Comparison of ENCODE assay signal across 1 cellular context in the genomic region with DNA sequence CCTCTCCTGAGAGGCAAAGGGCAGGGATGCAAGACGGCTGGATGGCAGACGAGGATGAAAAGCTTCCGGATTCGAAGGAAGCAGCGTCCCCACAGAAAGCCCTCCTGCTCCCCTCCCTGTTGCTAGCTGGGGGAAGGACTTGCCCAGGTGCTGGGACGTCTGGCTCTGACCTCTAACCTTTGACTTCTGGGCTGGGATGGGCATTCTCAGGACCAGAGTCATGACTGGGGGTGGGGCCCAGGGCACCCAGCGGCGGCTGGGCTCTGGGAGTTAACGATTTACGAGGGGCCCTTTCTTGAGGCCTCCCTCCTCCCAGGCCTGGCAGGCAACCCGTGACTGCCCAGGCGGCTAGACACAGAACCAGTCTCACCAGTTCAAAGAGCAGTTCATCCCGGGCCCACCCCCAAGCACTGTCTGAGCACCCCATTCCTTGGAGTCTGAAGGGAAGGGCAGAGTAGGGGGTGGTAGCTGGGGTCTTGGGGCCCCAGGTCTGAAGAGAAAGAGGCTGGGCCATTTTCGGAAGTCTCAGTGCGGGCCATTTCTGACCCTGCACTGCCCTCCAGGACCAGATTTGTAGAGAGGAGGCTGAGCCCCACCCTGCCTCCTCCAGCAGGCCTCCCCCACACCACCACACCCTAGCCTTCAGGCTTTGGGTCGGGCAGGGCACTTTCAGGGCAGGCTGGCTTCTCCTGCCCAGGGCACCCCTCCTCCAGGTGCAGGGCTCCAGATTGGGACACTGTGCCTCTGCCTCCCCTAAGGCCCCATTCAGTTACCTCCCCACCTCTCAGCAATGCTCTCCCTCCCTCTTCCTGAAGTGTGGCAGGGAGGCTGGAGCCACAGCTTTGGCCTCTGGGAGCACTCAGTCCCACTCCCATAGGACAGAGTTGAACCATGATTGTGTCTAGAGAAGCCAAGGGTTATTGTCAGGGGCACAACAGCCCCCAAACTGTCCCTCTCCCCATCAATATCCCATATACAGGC.
TF ChIP-seq lines count a peak whose summit lies in the region.

No MANE protein-coding gene starts in this region.

TF ChIP-seq in HepG2, 621 proteins besides CTCF, POLR2A, EP300 and RAD21 (continued from another document and continues in another):
- TF ChIP-seq, protein P1, sequence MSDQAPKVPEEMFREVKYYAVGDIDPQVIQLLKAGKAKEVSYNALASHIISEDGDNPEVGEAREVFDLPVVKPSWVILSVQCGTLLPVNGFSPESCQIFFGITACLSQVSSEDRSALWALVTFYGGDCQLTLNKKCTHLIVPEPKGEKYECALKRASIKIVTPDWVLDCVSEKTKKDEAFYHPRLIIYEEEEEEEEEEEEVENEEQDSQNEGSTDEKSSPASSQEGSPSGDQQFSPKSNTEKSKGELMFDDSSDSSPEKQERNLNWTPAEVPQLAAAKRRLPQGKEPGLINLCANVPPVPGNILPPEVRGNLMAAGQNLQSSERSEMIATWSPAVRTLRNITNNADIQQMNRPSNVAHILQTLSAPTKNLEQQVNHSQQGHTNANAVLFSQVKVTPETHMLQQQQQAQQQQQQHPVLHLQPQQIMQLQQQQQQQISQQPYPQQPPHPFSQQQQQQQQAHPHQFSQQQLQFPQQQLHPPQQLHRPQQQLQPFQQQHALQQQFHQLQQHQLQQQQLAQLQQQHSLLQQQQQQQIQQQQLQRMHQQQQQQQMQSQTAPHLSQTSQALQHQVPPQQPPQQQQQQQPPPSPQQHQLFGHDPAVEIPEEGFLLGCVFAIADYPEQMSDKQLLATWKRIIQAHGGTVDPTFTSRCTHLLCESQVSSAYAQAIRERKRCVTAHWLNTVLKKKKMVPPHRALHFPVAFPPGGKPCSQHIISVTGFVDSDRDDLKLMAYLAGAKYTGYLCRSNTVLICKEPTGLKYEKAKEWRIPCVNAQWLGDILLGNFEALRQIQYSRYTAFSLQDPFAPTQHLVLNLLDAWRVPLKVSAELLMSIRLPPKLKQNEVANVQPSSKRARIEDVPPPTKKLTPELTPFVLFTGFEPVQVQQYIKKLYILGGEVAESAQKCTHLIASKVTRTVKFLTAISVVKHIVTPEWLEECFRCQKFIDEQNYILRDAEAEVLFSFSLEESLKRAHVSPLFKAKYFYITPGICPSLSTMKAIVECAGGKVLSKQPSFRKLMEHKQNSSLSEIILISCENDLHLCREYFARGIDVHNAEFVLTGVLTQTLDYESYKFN (CRISPR knock-in tag; conservative IDR thresholded peaks at IDR 0.05), result peak; percentile 91
- TF ChIP-seq, protein P2, sequence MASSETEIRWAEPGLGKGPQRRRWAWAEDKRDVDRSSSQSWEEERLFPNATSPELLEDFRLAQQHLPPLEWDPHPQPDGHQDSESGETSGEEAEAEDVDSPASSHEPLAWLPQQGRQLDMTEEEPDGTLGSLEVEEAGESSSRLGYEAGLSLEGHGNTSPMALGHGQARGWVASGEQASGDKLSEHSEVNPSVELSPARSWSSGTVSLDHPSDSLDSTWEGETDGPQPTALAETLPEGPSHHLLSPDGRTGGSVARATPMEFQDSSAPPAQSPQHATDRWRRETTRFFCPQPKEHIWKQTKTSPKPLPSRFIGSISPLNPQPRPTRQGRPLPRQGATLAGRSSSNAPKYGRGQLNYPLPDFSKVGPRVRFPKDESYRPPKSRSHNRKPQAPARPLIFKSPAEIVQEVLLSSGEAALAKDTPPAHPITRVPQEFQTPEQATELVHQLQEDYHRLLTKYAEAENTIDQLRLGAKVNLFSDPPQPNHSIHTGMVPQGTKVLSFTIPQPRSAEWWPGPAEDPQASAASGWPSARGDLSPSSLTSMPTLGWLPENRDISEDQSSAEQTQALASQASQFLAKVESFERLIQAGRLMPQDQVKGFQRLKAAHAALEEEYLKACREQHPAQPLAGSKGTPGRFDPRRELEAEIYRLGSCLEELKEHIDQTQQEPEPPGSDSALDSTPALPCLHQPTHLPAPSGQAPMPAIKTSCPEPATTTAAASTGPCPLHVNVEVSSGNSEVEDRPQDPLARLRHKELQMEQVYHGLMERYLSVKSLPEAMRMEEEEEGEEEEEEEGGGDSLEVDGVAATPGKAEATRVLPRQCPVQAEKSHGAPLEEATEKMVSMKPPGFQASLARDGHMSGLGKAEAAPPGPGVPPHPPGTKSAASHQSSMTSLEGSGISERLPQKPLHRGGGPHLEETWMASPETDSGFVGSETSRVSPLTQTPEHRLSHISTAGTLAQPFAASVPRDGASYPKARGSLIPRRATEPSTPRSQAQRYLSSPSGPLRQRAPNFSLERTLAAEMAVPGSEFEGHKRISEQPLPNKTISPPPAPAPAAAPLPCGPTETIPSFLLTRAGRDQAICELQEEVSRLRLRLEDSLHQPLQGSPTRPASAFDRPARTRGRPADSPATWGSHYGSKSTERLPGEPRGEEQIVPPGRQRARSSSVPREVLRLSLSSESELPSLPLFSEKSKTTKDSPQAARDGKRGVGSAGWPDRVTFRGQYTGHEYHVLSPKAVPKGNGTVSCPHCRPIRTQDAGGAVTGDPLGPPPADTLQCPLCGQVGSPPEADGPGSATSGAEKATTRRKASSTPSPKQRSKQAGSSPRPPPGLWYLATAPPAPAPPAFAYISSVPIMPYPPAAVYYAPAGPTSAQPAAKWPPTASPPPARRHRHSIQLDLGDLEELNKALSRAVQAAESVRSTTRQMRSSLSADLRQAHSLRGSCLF (CRISPR knock-in tag; IDR thresholded peaks at IDR 0.05; ENCODE audit: borderline replicate concordance), result no peak
- TF ChIP-seq MAFG (CRISPR knock-in tag; IDR thresholded peaks at IDR 0.05) (no peak), HDAC1 (CRISPR knock-in tag; IDR thresholded peaks at IDR 0.05) (peak; percentile 72), MXD4 (CRISPR knock-in tag; IDR thresholded peaks at IDR 0.05) (no peak), ARHGAP35 (CRISPR knock-in tag; IDR thresholded peaks at IDR 0.05; ENCODE audit: borderline replicate concordance) (no peak), ZMYM4 (CRISPR knock-in tag; IDR thresholded peaks at IDR 0.05) (peak; percentile 71), ZNF260 (CRISPR knock-in tag; IDR thresholded peaks at IDR 0.05; ENCODE audit: borderline replicate concordance, low read depth) (no peak), CEBPB (IDR thresholded peaks at IDR 0.05; ENCODE audit: borderline replicate concordance, low read depth, low read length) (no peak), SMARCC2 (IDR thresholded peaks at IDR 0.05) (no peak), MIXL1 (CRISPR knock-in tag; IDR thresholded peaks at IDR 0.05) (no peak), HNF4A (CRISPR knock-in tag; IDR thresholded peaks at IDR 0.05) (no peak; the same call in none of the 2 replicates), ZNF253 (CRISPR knock-in tag; IDR thresholded peaks at IDR 0.05; ENCODE audit: borderline replicate concordance) (no peak), KDM5A (IDR thresholded peaks at IDR 0.05; ENCODE audit: borderline replicate concordance, low read length) (no peak), NPAS2 (CRISPR knock-in tag; IDR thresholded peaks at IDR 0.05; ENCODE audit: borderline replicate concordance) (no peak), MIER3 (CRISPR knock-in tag; IDR thresholded peaks at IDR 0.05; ENCODE audit: borderline replicate concordance) (no peak), ZNF788 (CRISPR knock-in tag; IDR thresholded peaks at IDR 0.05; ENCODE audit: borderline replicate concordance) (peak; percentile 61), TCF12 (IDR thresholded peaks at IDR 0.05) (no peak), TCF12 (CRISPR knock-in tag; IDR thresholded peaks at IDR 0.05) (peak; percentile 28; the same call in 1 of the 2 replicates), EHMT2 (IDR thresholded peaks at IDR 0.05; ENCODE audit: borderline replicate concordance, low read depth, low read length) (no peak), ZNF160 (CRISPR knock-in tag; IDR thresholded peaks at IDR 0.05) (no peak), ZNF510 (CRISPR knock-in tag; IDR thresholded peaks at IDR 0.05; ENCODE audit: low read depth) (0 out of 2 replicates have a peak, but pooled peaks have one; percentile 24), ATAD3A (CRISPR knock-in tag; IDR thresholded peaks at IDR 0.05) (no peak), IRX3 (CRISPR knock-in tag; IDR thresholded peaks at IDR 0.05; ENCODE audit: borderline replicate concordance, low read depth) (0 out of 2 replicates have a peak, but pooled peaks have one; percentile 55), NCOA2 (CRISPR knock-in tag; IDR thresholded peaks at IDR 0.05) (peak; percentile 68), ELF3 (CRISPR knock-in tag; IDR thresholded peaks at IDR 0.05) (peak; percentile 41)
- TF ChIP-seq, protein P3, sequence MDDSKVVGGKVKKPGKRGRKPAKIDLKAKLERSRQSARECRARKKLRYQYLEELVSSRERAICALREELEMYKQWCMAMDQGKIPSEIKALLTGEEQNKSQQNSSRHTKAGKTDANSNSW (CRISPR knock-in tag; IDR thresholded peaks at IDR 0.05; ENCODE audit: borderline replicate concordance), result no peak
- TF ChIP-seq, protein P4, sequence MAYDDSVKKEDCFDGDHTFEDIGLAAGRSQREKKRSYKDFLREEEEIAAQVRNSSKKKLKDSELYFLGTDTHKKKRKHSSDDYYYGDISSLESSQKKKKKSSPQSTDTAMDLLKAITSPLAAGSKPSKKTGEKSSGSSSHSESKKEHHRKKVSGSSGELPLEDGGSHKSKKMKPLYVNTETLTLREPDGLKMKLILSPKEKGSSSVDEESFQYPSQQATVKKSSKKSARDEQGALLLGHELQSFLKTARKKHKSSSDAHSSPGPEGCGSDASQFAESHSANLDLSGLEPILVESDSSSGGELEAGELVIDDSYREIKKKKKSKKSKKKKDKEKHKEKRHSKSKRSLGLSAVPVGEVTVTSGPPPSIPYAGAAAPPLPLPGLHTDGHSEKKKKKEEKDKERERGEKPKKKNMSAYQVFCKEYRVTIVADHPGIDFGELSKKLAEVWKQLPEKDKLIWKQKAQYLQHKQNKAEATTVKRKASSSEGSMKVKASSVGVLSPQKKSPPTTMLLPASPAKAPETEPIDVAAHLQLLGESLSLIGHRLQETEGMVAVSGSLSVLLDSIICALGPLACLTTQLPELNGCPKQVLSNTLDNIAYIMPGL (CRISPR knock-in tag; IDR thresholded peaks at IDR 0.05; ENCODE audit: borderline replicate concordance in 1 of 2, low read depth in 1 of 2), result peak in 1 of 2 experiments; percentile 34; a peak in 2 of 4 replicates
- TF ChIP-seq, protein P5, sequence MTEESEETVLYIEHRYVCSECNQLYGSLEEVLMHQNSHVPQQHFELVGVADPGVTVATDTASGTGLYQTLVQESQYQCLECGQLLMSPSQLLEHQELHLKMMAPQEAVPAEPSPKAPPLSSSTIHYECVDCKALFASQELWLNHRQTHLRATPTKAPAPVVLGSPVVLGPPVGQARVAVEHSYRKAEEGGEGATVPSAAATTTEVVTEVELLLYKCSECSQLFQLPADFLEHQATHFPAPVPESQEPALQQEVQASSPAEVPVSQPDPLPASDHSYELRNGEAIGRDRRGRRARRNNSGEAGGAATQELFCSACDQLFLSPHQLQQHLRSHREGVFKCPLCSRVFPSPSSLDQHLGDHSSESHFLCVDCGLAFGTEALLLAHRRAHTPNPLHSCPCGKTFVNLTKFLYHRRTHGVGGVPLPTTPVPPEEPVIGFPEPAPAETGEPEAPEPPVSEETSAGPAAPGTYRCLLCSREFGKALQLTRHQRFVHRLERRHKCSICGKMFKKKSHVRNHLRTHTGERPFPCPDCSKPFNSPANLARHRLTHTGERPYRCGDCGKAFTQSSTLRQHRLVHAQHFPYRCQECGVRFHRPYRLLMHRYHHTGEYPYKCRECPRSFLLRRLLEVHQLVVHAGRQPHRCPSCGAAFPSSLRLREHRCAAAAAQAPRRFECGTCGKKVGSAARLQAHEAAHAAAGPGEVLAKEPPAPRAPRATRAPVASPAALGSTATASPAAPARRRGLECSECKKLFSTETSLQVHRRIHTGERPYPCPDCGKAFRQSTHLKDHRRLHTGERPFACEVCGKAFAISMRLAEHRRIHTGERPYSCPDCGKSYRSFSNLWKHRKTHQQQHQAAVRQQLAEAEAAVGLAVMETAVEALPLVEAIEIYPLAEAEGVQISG (CRISPR knock-in tag; IDR thresholded peaks at IDR 0.05), result peak; percentile 50; the same call in 1 of the 2 replicates
- TF ChIP-seq, protein P6, sequence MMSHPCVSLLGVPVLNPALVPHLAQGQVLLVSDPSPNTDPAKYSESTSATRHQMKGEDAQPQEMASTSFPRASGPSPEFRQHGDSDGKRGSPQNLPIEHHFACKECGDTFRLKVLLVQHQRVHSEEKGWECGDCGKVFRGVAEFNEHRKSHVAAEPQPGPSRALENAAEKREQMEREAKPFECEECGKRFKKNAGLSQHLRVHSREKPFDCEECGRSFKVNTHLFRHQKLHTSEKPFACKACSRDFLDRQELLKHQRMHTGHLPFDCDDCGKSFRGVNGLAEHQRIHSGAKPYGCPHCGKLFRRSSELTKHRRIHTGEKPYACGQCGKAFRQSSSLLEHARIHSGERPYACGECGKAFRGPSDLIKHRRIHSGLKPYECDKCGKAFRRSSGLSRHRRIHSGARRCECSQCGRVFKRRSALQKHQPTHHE (CRISPR knock-in tag; IDR thresholded peaks at IDR 0.05; ENCODE audit: borderline replicate concordance), result no peak
- TF ChIP-seq, protein P7, sequence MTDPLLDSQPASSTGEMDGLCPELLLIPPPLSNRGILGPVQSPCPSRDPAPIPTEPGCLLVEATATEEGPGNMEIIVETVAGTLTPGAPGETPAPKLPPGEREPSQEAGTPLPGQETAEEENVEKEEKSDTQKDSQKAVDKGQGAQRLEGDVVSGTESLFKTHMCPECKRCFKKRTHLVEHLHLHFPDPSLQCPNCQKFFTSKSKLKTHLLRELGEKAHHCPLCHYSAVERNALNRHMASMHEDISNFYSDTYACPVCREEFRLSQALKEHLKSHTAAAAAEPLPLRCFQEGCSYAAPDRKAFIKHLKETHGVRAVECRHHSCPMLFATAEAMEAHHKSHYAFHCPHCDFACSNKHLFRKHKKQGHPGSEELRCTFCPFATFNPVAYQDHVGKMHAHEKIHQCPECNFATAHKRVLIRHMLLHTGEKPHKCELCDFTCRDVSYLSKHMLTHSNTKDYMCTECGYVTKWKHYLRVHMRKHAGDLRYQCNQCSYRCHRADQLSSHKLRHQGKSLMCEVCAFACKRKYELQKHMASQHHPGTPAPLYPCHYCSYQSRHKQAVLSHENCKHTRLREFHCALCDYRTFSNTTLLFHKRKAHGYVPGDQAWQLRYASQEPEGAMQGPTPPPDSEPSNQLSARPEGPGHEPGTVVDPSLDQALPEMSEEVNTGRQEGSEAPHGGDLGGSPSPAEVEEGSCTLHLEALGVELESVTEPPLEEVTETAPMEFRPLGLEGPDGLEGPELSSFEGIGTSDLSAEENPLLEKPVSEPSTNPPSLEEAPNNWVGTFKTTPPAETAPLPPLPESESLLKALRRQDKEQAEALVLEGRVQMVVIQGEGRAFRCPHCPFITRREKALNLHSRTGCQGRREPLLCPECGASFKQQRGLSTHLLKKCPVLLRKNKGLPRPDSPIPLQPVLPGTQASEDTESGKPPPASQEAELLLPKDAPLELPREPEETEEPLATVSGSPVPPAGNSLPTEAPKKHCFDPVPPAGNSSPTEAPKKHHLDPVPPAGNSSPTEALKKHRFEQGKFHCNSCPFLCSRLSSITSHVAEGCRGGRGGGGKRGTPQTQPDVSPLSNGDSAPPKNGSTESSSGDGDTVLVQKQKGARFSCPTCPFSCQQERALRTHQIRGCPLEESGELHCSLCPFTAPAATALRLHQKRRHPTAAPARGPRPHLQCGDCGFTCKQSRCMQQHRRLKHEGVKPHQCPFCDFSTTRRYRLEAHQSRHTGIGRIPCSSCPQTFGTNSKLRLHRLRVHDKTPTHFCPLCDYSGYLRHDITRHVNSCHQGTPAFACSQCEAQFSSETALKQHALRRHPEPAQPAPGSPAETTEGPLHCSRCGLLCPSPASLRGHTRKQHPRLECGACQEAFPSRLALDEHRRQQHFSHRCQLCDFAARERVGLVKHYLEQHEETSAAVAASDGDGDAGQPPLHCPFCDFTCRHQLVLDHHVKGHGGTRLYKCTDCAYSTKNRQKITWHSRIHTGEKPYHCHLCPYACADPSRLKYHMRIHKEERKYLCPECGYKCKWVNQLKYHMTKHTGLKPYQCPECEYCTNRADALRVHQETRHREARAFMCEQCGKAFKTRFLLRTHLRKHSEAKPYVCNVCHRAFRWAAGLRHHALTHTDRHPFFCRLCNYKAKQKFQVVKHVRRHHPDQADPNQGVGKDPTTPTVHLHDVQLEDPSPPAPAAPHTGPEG (CRISPR knock-in tag; IDR thresholded peaks at IDR 0.05), result no peak
